ENCODE assay signal across 28 cellular contexts in genomic region chr15:96896766-96897165, GRCh38.
DNase-seq lines count a peak whose midpoint lies in the region; ATAC-seq and TF ChIP-seq lines count a peak whose summit lies in the region.
"Had no signal": no experiment of that assay in that cellular context is flagged by ENCODE, and none has a peak within 500 bp of the region (broad histone marks: within the 10 kb centered on the region; RNA-seq: fewer than 3 reads in every experiment).

No MANE protein-coding gene starts in this region.

- peak; percentile 57 for ATAC-seq in HG03460 (IDR thresholded peaks at IDR 0.05; ENCODE audit: unreplicated experiment)
- ATAC-seq in HG02938 (IDR thresholded peaks at IDR 0.05; ENCODE audit: unreplicated experiment) = no peak
- no peak for ATAC-seq in heart left ventricle
- ATAC-seq: GM23338, T-cell had no signal

- H3K27me3 ChIP-seq in BLaER1 = no peaks in the 10 kb centered on the region
- no peaks in the 10 kb centered on the region for H3K27me3 ChIP-seq in heart left ventricle
- H3K27me3 ChIP-seq: adrenal gland, Peyer's patch, SJCRH30, tibial artery had no signal

- peaks cover 14% of the 10 kb centered on the region for H3K4me1 ChIP-seq in BLaER1
- H3K4me1 ChIP-seq in heart left ventricle = no peaks in the 10 kb centered on the region
- H3K4me1 ChIP-seq: adrenal gland, left ventricle myocardium inferior, Peyer's patch, SJCRH30 had no signal

- no peak overlapping the region for H3K27ac ChIP-seq in BLaER1
- no peak overlapping the region for H3K27ac ChIP-seq in heart left ventricle
- H3K27ac ChIP-seq: adrenal gland, left ventricle myocardium inferior, Peyer's patch, SJCRH30, tibial artery had no signal

- TF ChIP-seq POLR2A in heart left ventricle (IDR thresholded peaks at IDR 0.05) = no peak

- WGBS in heart left ventricle, 4 donors = 45 to 59% (median 47%) methylated on average over 3 of the region's 3 CpGs

- no peak for TF ChIP-seq CTCF in heart left ventricle (IDR thresholded peaks at IDR 0.05)

- H4K20me1 ChIP-seq in BLaER1 = no peaks in the 10 kb centered on the region

- H3K4me3 ChIP-seq in BLaER1 (no peak overlapping the region), heart left ventricle (no peak overlapping the region)
- H3K4me3 ChIP-seq: adrenal gland, GM23338, left ventricle myocardium inferior, Peyer's patch, SJCRH30, tibial artery had no signal

- H3K9ac ChIP-seq in BLaER1 = no peak overlapping the region

- H3K27me3 Mint-ChIP-seq in activated T-helper 1 cell treated with anti-CD3 and anti-CD28 coated beads, Interleukin-12 subunit alpha, Interleukin-12 subunit beta, Interleukin-2, Interleukin-4 antibody, amounts not matched to agents 30 ng/mL and 10 ng/mL and 1 ng/mL, durations not matched to agents 14 hours and 24 hours and 36 hours (ENCODE audit: insufficient read depth) = no peaks in the 10 kb centered on the region
- H3K27me3 Mint-ChIP-seq: activated CD4-positive, alpha-beta memory T cell treated with anti-CD3 and anti-CD28 coated beads, Interleukin-2, amount 10 ng/mL, durations not matched to agents 7 days and 5 days; central memory CD8-positive, alpha-beta T cell had no signal

- DNase-seq in NOMO-1 (lab: John Stamatoyannopoulos, UW; ENCODE audit: unreplicated experiment in 2 of 2) (peak; percentile 71 to 80), UCSD-AML1 (lab: John Stamatoyannopoulos, UW; ENCODE audit: unreplicated experiment) (peak; percentile 35), DMS114 treated with DMSO at 0.1 percent for 48 hours (lab: John Stamatoyannopoulos, UW; ENCODE audit: unreplicated experiment) (no peak), heart left ventricle (no peak)
- DNase-seq in activated T-helper 1 cell treated with anti-CD3 and anti-CD28 coated beads, Interleukin-12 subunit alpha, Interleukin-12 subunit beta, Interleukin-2, Interleukin-4 antibody, amounts not matched to agents 30 ng/mL and 10 ng/mL and 1 ng/mL, durations not matched to agents 14 hours and 24 hours and 36 hours (ENCODE audit: low spot score) = no peak
- DNase-seq: activated CD4-positive, alpha-beta memory T cell treated with anti-CD3 and anti-CD28 coated beads, Interleukin-2, amount 10 ng/mL, durations not matched to agents 7 days and 5 days; activated CD4-positive, alpha-beta T cell treated with anti-CD3 and anti-CD28 coated beads for 1 hour; activated CD8-positive, alpha-beta memory T cell treated with anti-CD3 and anti-CD28 coated beads, Interleukin-2, amount 50 U/mL, for 4 hours; activated naive CD4-positive, alpha-beta T cell treated with anti-CD3 and anti-CD28 coated beads for 36 hours; adrenal gland; CD4-positive, alpha-beta memory T cell; EL; left ventricle myocardium inferior; mesendoderm; NCI-H1092; NCI-H1694 treated with DMSO at 0.1 percent for 48 hours; NCI-H510A treated with DMSO at 0.1 percent for 48 hours; Peyer's patch; SJCRH30; stimulated activated CD4-positive, alpha-beta T cell treated with anti-CD3 and anti-CD28 coated beads, Interleukin-4, amount 100 ng/mL, for 24 hours; T-cell; tibial artery had no signal

- no peak overlapping the region for H3K4me3 Mint-ChIP-seq in activated T-helper 1 cell treated with anti-CD3 and anti-CD28 coated beads, Interleukin-12 subunit alpha, Interleukin-12 subunit beta, Interleukin-2, Interleukin-4 antibody, amounts not matched to agents 30 ng/mL and 10 ng/mL and 1 ng/mL, durations not matched to agents 14 hours and 24 hours and 36 hours
- H3K4me3 Mint-ChIP-seq: activated CD4-positive, alpha-beta memory T cell treated with anti-CD3 and anti-CD28 coated beads, Interleukin-2, amount 10 ng/mL, durations not matched to agents 7 days and 5 days; activated naive CD4-positive, alpha-beta T cell treated with anti-CD3 and anti-CD28 coated beads for 36 hours; CD4-positive, alpha-beta memory T cell; central memory CD8-positive, alpha-beta T cell; dendritic cell treated with granulocyte-macrophage colony-stimulating factor and Interleukin-4, amounts not matched to agents 40 ng/mL and 50 ng/mL, for 4 days; GM23338; T-cell had no signal

- no peak overlapping the region for H3K27ac Mint-ChIP-seq in activated T-helper 1 cell treated with anti-CD3 and anti-CD28 coated beads, Interleukin-12 subunit alpha, Interleukin-12 subunit beta, Interleukin-2, Interleukin-4 antibody, amounts not matched to agents 30 ng/mL and 10 ng/mL and 1 ng/mL, durations not matched to agents 14 hours and 24 hours and 36 hours
- H3K27ac Mint-ChIP-seq: activated CD4-positive, alpha-beta memory T cell treated with anti-CD3 and anti-CD28 coated beads, Interleukin-2, amount 10 ng/mL, durations not matched to agents 7 days and 5 days; activated naive CD4-positive, alpha-beta T cell treated with anti-CD3 and anti-CD28 coated beads for 36 hours; dendritic cell treated with granulocyte-macrophage colony-stimulating factor and Interleukin-4, amounts not matched to agents 40 ng/mL and 50 ng/mL, for 4 days; GM23338; T-cell had no signal

- no peaks in the 10 kb centered on the region for H3K36me3 Mint-ChIP-seq in activated T-helper 1 cell treated with anti-CD3 and anti-CD28 coated beads, Interleukin-12 subunit alpha, Interleukin-12 subunit beta, Interleukin-2, Interleukin-4 antibody, amounts not matched to agents 30 ng/mL and 10 ng/mL and 1 ng/mL, durations not matched to agents 14 hours and 24 hours and 36 hours (ENCODE audit: low read depth)
- H3K36me3 Mint-ChIP-seq: CD4-positive, alpha-beta memory T cell; T-cell had no signal

- H3K4me2 ChIP-seq in BLaER1 = peak overlapping the region; percentile 80
- H3K4me2 ChIP-seq: GM23338 had no signal

- intact Hi-C loops in activated T-helper 1 cell treated with anti-CD3 and anti-CD28 coated beads, Interleukin-12 subunit alpha, Interleukin-12 subunit beta, Interleukin-2, Interleukin-4 antibody, amounts not matched to agents 30 ng/mL and 10 ng/mL and 1 ng/mL, durations not matched to agents 14 hours and 24 hours and 36 hours (cut with micrococcal nuclease) = loop anchor here (10.0 kb wide), 1 partner anchor 542 kb away; no protein-coding TSS in a partner anchor
- intact Hi-C loops in heart left ventricle (cut with DNase I) = loop anchor here in 4 of 10 donors (10.0 kb wide), 1 partner anchor 542 kb away; no protein-coding TSS in a partner anchor

- peaks cover 10% of the 10 kb centered on the region for H3K9me3 Mint-ChIP-seq in activated T-helper 1 cell treated with anti-CD3 and anti-CD28 coated beads, Interleukin-12 subunit alpha, Interleukin-12 subunit beta, Interleukin-2, Interleukin-4 antibody, amounts not matched to agents 30 ng/mL and 10 ng/mL and 1 ng/mL, durations not matched to agents 14 hours and 24 hours and 36 hours
- H3K9me3 Mint-ChIP-seq: GM23338 had no signal

- H3K4me1 Mint-ChIP-seq in activated T-helper 1 cell treated with anti-CD3 and anti-CD28 coated beads, Interleukin-12 subunit alpha, Interleukin-12 subunit beta, Interleukin-2, Interleukin-4 antibody, amounts not matched to agents 30 ng/mL and 10 ng/mL and 1 ng/mL, durations not matched to agents 14 hours and 24 hours and 36 hours (ENCODE audit: low read depth) = no peaks in the 10 kb centered on the region
- H3K4me1 Mint-ChIP-seq: activated CD4-positive, alpha-beta memory T cell treated with anti-CD3 and anti-CD28 coated beads, Interleukin-2, amount 10 ng/mL, durations not matched to agents 7 days and 5 days; central memory CD8-positive, alpha-beta T cell had no signal

- no peaks in the 10 kb centered on the region for H3K9me3 ChIP-seq in BLaER1
- no peaks in the 10 kb centered on the region for H3K9me3 ChIP-seq in heart left ventricle
- H3K9me3 ChIP-seq: adrenal gland, left ventricle myocardium inferior, Peyer's patch, SJCRH30, tibial artery had no signal

- H3K36me3 ChIP-seq in BLaER1 = no peaks in the 10 kb centered on the region
- no peaks in the 10 kb centered on the region for H3K36me3 ChIP-seq in heart left ventricle
- H3K36me3 ChIP-seq: adrenal gland, left ventricle myocardium inferior, Peyer's patch, SJCRH30, tibial artery had no signal

Comparison
In these comparisons a context has a peak if more than half of its experiments do, and no peak if none do; other contexts are left out.
1. DNase-seq: peak in NOMO-1 (2 of 2) and UCSD-AML1 (single experiment); none in activated T-helper 1 cell treated with anti-CD3 and anti-CD28 coated beads, Interleukin-12 subunit alpha, Interleukin-12 subunit beta, Interleukin-2, Interleukin-4 antibody, amounts not matched to agents 30 ng/mL and 10 ng/mL and 1 ng/mL, durations not matched to agents 14 hours and 24 hours and 36 hours (single experiment), DMS114 treated with DMSO at 0.1 percent for 48 hours (single experiment) and heart left ventricle (0 of 5).